In the genomic region with DNA sequence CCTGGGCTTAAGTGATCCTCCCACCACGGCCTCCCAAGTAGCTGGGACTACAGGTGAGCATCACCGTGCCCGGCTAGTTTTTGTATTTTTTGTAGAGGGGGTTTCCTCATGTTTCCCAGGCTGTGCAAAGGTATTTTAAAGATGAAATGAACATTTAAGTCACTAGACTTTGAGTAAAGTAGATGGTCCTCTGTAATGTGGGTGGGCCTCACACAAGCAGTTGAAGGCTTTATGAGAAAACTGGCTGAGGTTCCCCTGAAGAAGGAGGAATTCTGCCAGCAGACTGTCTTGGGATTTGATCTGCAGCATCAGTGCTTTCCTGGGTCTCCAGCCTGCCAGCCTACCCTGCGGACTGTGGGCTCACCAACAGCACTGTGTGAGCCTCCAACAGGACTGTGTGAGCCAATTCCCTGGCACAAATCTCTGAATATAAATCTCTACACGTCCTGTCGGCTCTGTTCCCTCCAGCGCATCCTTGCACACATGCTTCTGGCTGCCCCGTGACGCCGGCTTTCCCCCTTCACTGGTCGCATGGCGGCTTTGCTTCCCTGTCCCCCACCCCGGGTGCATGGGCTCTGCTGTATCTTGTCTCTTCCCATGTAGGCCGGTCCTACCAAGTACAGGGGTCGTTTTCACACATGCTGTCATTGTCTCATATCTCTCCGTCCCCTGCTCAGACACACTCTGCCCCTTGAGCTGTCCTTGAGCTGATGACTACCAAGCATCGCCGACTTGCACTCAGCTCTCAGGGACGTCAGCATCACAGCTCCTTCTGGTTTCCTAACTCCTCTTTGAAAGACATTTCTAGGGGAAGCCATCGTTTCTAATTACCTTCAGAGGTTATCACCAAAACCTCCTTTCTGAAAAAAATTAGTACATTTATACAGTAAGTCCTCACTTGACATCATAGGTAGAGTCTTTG, we compare ENCODE assay signal across 19 cellular contexts. TPM values are rescaled to one million over a fixed set of nuclear protein-coding genes. Genes with fewer than 3 reads are reported as not detected.
DNase-seq lines count a peak whose midpoint lies in the region; ATAC-seq and TF ChIP-seq lines count a peak whose summit lies in the region.
"Had no signal": no experiment of that assay in that cellular context is flagged by ENCODE, and none has a peak within 500 bp of the region (broad histone marks: within the 10 kb centered on the region; RNA-seq: fewer than 3 reads in every experiment).

No MANE protein-coding gene starts in this region.

- H2AFZ ChIP-seq in hepatocyte: no peak overlapping the region
- H2AFZ ChIP-seq: GM23248 had no signal

- H3K27me3 ChIP-seq in hepatocyte: no peaks in the 10 kb centered on the region
- H3K27me3 ChIP-seq: BLaER1 treated with 17β-estradiol and CSF1 and Interleukin-3, amounts not matched to agents 10 nM and 100 nM had no signal

- no peak overlapping the region for H3K27ac Mint-ChIP-seq in natural killer cell treated with Interleukin-12 subunit alpha and Interleukin-12 subunit beta and Interleukin-15 and Interleukin-18, amount 100 ng/mL, for 72 hours
- H3K27ac Mint-ChIP-seq in natural killer cell (no peak overlapping the region), neural crest cell (ENCODE audit: unreplicated experiment) (peak overlapping the region; percentile 32), type B pancreatic cell (peak overlapping the region; percentile 70)
- H3K27ac Mint-ChIP-seq: CD8-positive, alpha-beta T cell; HFFc6 had no signal

- H3K36me3 ChIP-seq in hepatocyte (replicated peaks; ENCODE audit: insufficient read depth, low read depth): no peaks in the 10 kb centered on the region
- H3K36me3 ChIP-seq: BLaER1 treated with 17β-estradiol and CSF1 and Interleukin-3, amounts not matched to agents 10 nM and 100 nM had no signal

- H3K9me2 ChIP-seq in hepatocyte (replicated peaks; ENCODE audit: insufficient read depth): no peaks in the 10 kb centered on the region

- H3K4me1 Mint-ChIP-seq in natural killer cell treated with Interleukin-12 subunit alpha and Interleukin-12 subunit beta and Interleukin-15 and Interleukin-18, amount 100 ng/mL, for 72 hours (ENCODE audit: low read depth in 2 of 2): no peaks in the 10 kb centered on the region
- H3K4me1 Mint-ChIP-seq in natural killer cell: no peaks in the 10 kb centered on the region
- H3K4me1 Mint-ChIP-seq in neural crest cell: no peaks in the 10 kb centered on the region
- H3K4me1 Mint-ChIP-seq in type B pancreatic cell (ENCODE audit: unreplicated experiment): peaks cover 16% of the 10 kb centered on the region

- H4K20me1 ChIP-seq in hepatocyte (ENCODE audit: insufficient read depth, poor library complexity, severe bottlenecking): no peaks in the 10 kb centered on the region
- H4K20me1 ChIP-seq: BLaER1 treated with 17β-estradiol and CSF1 and Interleukin-3, amounts not matched to agents 10 nM and 100 nM had no signal

- no peak overlapping the region for H3K4me2 ChIP-seq in hepatocyte
- H3K4me2 ChIP-seq: A549; BLaER1 treated with 17β-estradiol and CSF1 and Interleukin-3, amounts not matched to agents 10 nM and 100 nM; KMS-11 had no signal

- peak; percentile 27 to 52 for ATAC-seq in natural killer cell treated with Interleukin-12 subunit alpha and Interleukin-12 subunit beta and Interleukin-15 and Interleukin-18, amount 100 ng/mL, for 72 hours
- ATAC-seq in natural killer cell: no peak
- ATAC-seq: A549; CD8-positive, alpha-beta T cell; HepG2 had no signal

- no peak for DNase-seq in natural killer cell treated with Interleukin-12 subunit alpha and Interleukin-12 subunit beta and Interleukin-15 and Interleukin-18, amount 100 ng/mL, for 72 hours (ENCODE audit: low spot score)
- DNase-seq in natural killer cell: no peak
- DNase-seq in neural crest cell (ENCODE audit: low read depth, low spot score): no peak
- DNase-seq in type B pancreatic cell (ENCODE audit: extremely low spot score, unreplicated experiment): no peak
- no peak for DNase-seq in NOMO-1 (lab: John Stamatoyannopoulos, UW; ENCODE audit: unreplicated experiment in 2 of 2)
- DNase-seq in hepatocyte (ENCODE audit: low spot score): no peak
- no peak for DNase-seq in AG08395 (ENCODE audit: low spot score)
- DNase-seq: Calu3; CD8-positive, alpha-beta T cell; DMS79 treated with DMSO at 0.1 percent for 48 hours; GF-D8; GM23248; HCEC 1CT; HFFc6 had no signal

- no peaks in the 10 kb centered on the region for H3K36me3 Mint-ChIP-seq in natural killer cell treated with Interleukin-12 subunit alpha and Interleukin-12 subunit beta and Interleukin-15 and Interleukin-18, amount 100 ng/mL, for 72 hours
- H3K36me3 Mint-ChIP-seq in natural killer cell: no peaks in the 10 kb centered on the region
- no peaks in the 10 kb centered on the region for H3K36me3 Mint-ChIP-seq in neural crest cell (ENCODE audit: low read depth)
- H3K36me3 Mint-ChIP-seq in type B pancreatic cell: no peaks in the 10 kb centered on the region
- H3K36me3 Mint-ChIP-seq: CD8-positive, alpha-beta T cell had no signal

- 93% methylated on average over 20 of the region's 20 CpGs for WGBS in hepatocyte (ENCODE audit: low lambda C conversion rate, missing lambda C conversion rate)

- no peak for TF ChIP-seq CTCF in natural killer cell (IDR thresholded peaks at IDR 0.05)
- no peak for TF ChIP-seq CTCF in neural crest cell (conservative IDR thresholded peaks at IDR 0.05)
- no peak for TF ChIP-seq CTCF in type B pancreatic cell (conservative IDR thresholded peaks at IDR 0.05)
- no peak for TF ChIP-seq CTCF in hepatocyte (IDR thresholded peaks at IDR 0.05; ENCODE audit: poor library complexity)

- no peak overlapping the region for H3K4me3 ChIP-seq in hepatocyte
- H3K4me3 ChIP-seq: A549; BLaER1 treated with 17β-estradiol and CSF1 and Interleukin-3, amounts not matched to agents 10 nM and 100 nM; GM23248 had no signal

- peaks cover 3% of the 10 kb centered on the region for H3K4me1 ChIP-seq in hepatocyte (ENCODE audit: insufficient read depth)
- H3K4me1 ChIP-seq: A549; BLaER1 treated with 17β-estradiol and CSF1 and Interleukin-3, amounts not matched to agents 10 nM and 100 nM had no signal

- peaks cover 6 to 7% of the 10 kb centered on the region in 2 donors for H3K27me3 Mint-ChIP-seq in natural killer cell treated with Interleukin-12 subunit alpha and Interleukin-12 subunit beta and Interleukin-15 and Interleukin-18, amount 100 ng/mL, for 72 hours
- H3K27me3 Mint-ChIP-seq in natural killer cell (ENCODE audit: low read depth in 2 of 2): peaks cover 9 to 14% of the 10 kb centered on the region in 2 donors
- no peaks in the 10 kb centered on the region for H3K27me3 Mint-ChIP-seq in neural crest cell (ENCODE audit: low read depth)
- peaks cover 9% of the 10 kb centered on the region for H3K27me3 Mint-ChIP-seq in type B pancreatic cell

- no peaks in the 10 kb centered on the region for H3K9me3 ChIP-seq in hepatocyte (ENCODE audit: low read depth)
- H3K9me3 ChIP-seq: A549; BLaER1 treated with 17β-estradiol and CSF1 and Interleukin-3, amounts not matched to agents 10 nM and 100 nM had no signal

- intact Hi-C loops in natural killer cell (cut with micrococcal nuclease): no loop called here

- no peak overlapping the region for H3K27ac ChIP-seq in hepatocyte
- H3K27ac ChIP-seq: 22Rv1; A549; BLaER1 treated with 17β-estradiol and CSF1 and Interleukin-3, amounts not matched to agents 10 nM and 100 nM; GM23248; KMS-11 had no signal

- H3K9me3 Mint-ChIP-seq in natural killer cell treated with Interleukin-12 subunit alpha and Interleukin-12 subunit beta and Interleukin-15 and Interleukin-18, amount 100 ng/mL, for 72 hours: no peaks in the 10 kb centered on the region
- no peaks in the 10 kb centered on the region for H3K9me3 Mint-ChIP-seq in natural killer cell
- no peaks in the 10 kb centered on the region for H3K9me3 Mint-ChIP-seq in neural crest cell
- H3K9me3 Mint-ChIP-seq in type B pancreatic cell: peaks cover 5% of the 10 kb centered on the region
- H3K9me3 Mint-ChIP-seq: CD8-positive, alpha-beta T cell; HFFc6 had no signal

- H3K4me3 Mint-ChIP-seq in natural killer cell treated with Interleukin-12 subunit alpha and Interleukin-12 subunit beta and Interleukin-15 and Interleukin-18, amount 100 ng/mL, for 72 hours: no peak overlapping the region
- H3K4me3 Mint-ChIP-seq in natural killer cell (no peak overlapping the region), neural crest cell (no peak overlapping the region), type B pancreatic cell (no peak overlapping the region)
- H3K4me3 Mint-ChIP-seq: CD8-positive, alpha-beta T cell; HFFc6 had no signal

- H3K79me2 ChIP-seq in hepatocyte: peaks cover 3% of the 10 kb centered on the region

RNA-seq across cellular contexts. Expression of a gene that starts 46.4 kb away (rescaled TPM):
- total RNA-seq in natural killer cell treated with Interleukin-12 subunit alpha and Interleukin-12 subunit beta and Interleukin-15 and Interleukin-18, amount 100 ng/mL, for 72 hours: 10 to 100 TPM; 16.8 to 32.4 TPM
- total RNA-seq in natural killer cell (10 to 100 TPM; 14.3 to 20.7 (median 17.6) TPM), neural crest cell (17.4 and 23.4 TPM in 2 replicates), type B pancreatic cell (ENCODE audit: low replicate concordance) (20.5 and 23.6 TPM in 2 replicates), hepatocyte (30.3 TPM in 2 replicates)
- 20.6 and 24.9 TPM in 2 replicates for polyA plus RNA-seq in hepatocyte

RNA-seq across cellular contexts. Expression of a gene that starts 46.5 kb away (rescaled TPM):
- total RNA-seq in natural killer cell treated with Interleukin-12 subunit alpha and Interleukin-12 subunit beta and Interleukin-15 and Interleukin-18, amount 100 ng/mL, for 72 hours: 10 to 100 TPM; 43.0 to 47.0 TPM
- total RNA-seq in natural killer cell (10 to 100 TPM; 33.4 to 41.7 (median 36.8) TPM), neural crest cell (38.2 and 41.2 TPM in 2 replicates), type B pancreatic cell (ENCODE audit: low replicate concordance) (35.9 and 45.4 TPM in 2 replicates), hepatocyte (29.0 and 42.5 TPM in 2 replicates)
- polyA plus RNA-seq in hepatocyte: 13.8 and 14.7 TPM in 2 replicates

Comparison
In these comparisons a context has a peak if more than half of its experiments do, and no peak if none do; other contexts are left out.
1. ATAC-seq: peak in natural killer cell treated with Interleukin-12 subunit alpha and Interleukin-12 subunit beta and Interleukin-15 and Interleukin-18, amount 100 ng/mL, for 72 hours (2 of 2); none in natural killer cell (0 of 3).
2. H3K27ac Mint-ChIP-seq: peak in neural crest cell (single experiment) and type B pancreatic cell (single experiment); none in natural killer cell treated with Interleukin-12 subunit alpha and Interleukin-12 subunit beta and Interleukin-15 and Interleukin-18, amount 100 ng/mL, for 72 hours (0 of 2) and natural killer cell (0 of 2).